ENCODE assay signal across 25 cellular contexts in genomic region chr15:28255965-28256364, GRCh38.
"Had no signal": no experiment of that assay in that cellular context is flagged by ENCODE, and none has a peak within 500 bp of the region (broad histone marks: within the 10 kb centered on the region; RNA-seq: fewer than 3 reads in every experiment).

No MANE protein-coding gene starts in this region.

- H3K4me3 ChIP-seq: stomach, suprapubic skin, testis, thoracic aorta, thyroid gland, tibial artery, tibial nerve, transverse colon, upper lobe of left lung, upper lobe of right lung, uterus, vagina had no signal

- H3K27ac ChIP-seq: stomach, suprapubic skin, testis, thoracic aorta, thyroid gland, tibial artery, tibial nerve, transverse colon, upper lobe of left lung, upper lobe of right lung, uterus, vagina had no signal

- DNase-seq: stimulated activated CD4-positive, alpha-beta T cell treated with anti-CD3 and anti-CD28 coated beads, Interleukin-2, amount 100 ng/mL, for 48 hours; stimulated activated CD4-positive, alpha-beta T cell treated with anti-CD3 and anti-CD28 coated beads, Interleukin-4, amount 100 ng/mL, for 1 hour; stimulated activated CD4-positive, alpha-beta T cell treated with anti-CD3 and anti-CD28 coated beads, Interleukin-4, amount 100 ng/mL, for 24 hours; stimulated activated CD4-positive, alpha-beta T cell treated with anti-CD3 and anti-CD28 coated beads, Interleukin-4, amount 100 ng/mL, for 4 hours; stimulated activated CD8-positive, alpha-beta memory T cell treated with anti-CD3 and anti-CD28 coated beads, Interleukin-4, amount 100 ng/mL, for 48 hours; stimulated activated naive B cell treated with anti-CD40 and anti-IgM and Interleukin-4, amounts not matched to agents 10 μg/mL and 1 μg/mL and 100 μg/mL, for 72 hours; stimulated activated naive CD4-positive, alpha-beta T cell; stimulated activated naive CD4-positive, alpha-beta T cell treated with Interleukin-2 at 50 U/mL for 16 hours; stimulated activated naive CD8-positive, alpha-beta T cell treated with anti-CD3 and anti-CD28 coated beads, Interleukin-15, amount 100 ng/mL, for 72 hours; stimulated activated naive CD8-positive, alpha-beta T cell treated with anti-CD3 and anti-CD28 coated beads, Interleukin-15, Interleukin-2, amounts not matched to agents 100 U/mL and 50 U/mL, for 24 hours; stomach; substantia nigra; testis; thyroid gland; tibial artery; transverse colon; upper lobe of left lung; upper lobe of right lung; uterus had no signal

- H3K4me1 ChIP-seq: suprapubic skin, testis, thyroid gland, tibial artery, tibial nerve, transverse colon, upper lobe of left lung, upper lobe of right lung, uterus, vagina had no signal

- H3K27me3 ChIP-seq: stomach, suprapubic skin, testis, thyroid gland, tibial artery, tibial nerve, transverse colon, upper lobe of left lung, upper lobe of right lung, uterus, vagina had no signal

- ATAC-seq: stimulated activated effector memory CD8-positive, alpha-beta T cell treated with anti-CD3 and anti-CD28 coated beads, Interleukin-12 subunit alpha, Interleukin-12 subunit beta, amount 100 ng/mL, for 72 hours; stimulated activated memory B cell treated with anti-CD40 and anti-IgM and Interleukin-4, amounts not matched to agents 10 μg/mL and 1 μg/mL and 100 μg/mL, for 72 hours; stimulated activated naive B cell treated with anti-CD40 and anti-IgM and Interleukin-4, amounts not matched to agents 10 μg/mL and 1 μg/mL and 100 μg/mL, for 72 hours; stimulated activated naive CD8-positive, alpha-beta T cell treated with anti-CD3 and anti-CD28 coated beads, Interleukin-15, amount 100 ng/mL, for 72 hours; stimulated activated naive CD8-positive, alpha-beta T cell treated with anti-CD3 and anti-CD28 coated beads, Interleukin-15, Interleukin-2, amounts not matched to agents 100 U/mL and 50 U/mL, for 24 hours; upper lobe of right lung had no signal

- H3K36me3 ChIP-seq: uterus had no signal

- H3K9me3 ChIP-seq: stomach, suprapubic skin, testis, thoracic aorta, thyroid gland, tibial artery, tibial nerve, transverse colon, upper lobe of left lung, upper lobe of right lung, uterus, vagina had no signal
